Comparison of ENCODE assay signal across 7 cellular contexts in the genomic region with DNA sequence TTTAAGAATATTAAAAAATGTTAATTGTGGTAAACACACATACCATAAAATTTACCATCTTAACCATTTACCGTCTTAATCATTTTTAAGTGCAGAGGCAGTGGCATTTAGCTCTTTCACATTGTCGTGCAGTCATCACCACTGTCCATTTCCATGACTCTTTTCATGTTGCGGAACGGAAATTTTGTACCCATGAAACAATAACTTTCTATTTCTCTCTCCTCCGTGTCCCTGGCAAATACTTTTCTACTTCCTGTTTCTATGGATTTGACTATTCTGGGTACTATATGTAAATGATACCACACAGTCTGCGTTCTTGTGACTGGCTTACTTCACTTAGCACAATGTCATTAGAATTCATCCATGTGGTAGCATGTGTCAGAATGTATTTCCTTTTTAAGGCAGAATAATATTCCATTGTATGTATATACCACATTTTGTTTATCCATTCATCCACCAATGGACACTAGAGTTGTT.
DNase-seq lines count a peak whose midpoint lies in the region; ATAC-seq lines count a peak whose summit lies in the region.

No MANE protein-coding gene starts in this region.

- ATAC-seq in GM19372 (IDR thresholded peaks at IDR 0.05; ENCODE audit: low read depth, unreplicated experiment), result peak; percentile 38
- peak; percentile 64 for ATAC-seq in HG03159 (IDR thresholded peaks at IDR 0.05; ENCODE audit: unreplicated experiment)
- no peak for ATAC-seq in HG02884 (IDR thresholded peaks at IDR 0.05; ENCODE audit: unreplicated experiment)

- peak; percentile 15 for DNase-seq in activated T-cell treated with anti-CD3 and anti-CD28 coated beads for 48 hours (ENCODE audit: low read depth)
- DNase-seq in stimulated activated CD4-positive, alpha-beta T cell treated with anti-CD3 and anti-CD28 coated beads, Interleukin-4, amount 100 ng/mL, for 24 hours, result peak; percentile 62
- DNase-seq in inferior parietal cortex (ENCODE audit: extremely low spot score), result no peak
- no peak for DNase-seq in NCI-H2029 (lab: John Stamatoyannopoulos, UW)

Comparison
In these comparisons a context has a peak if more than half of its experiments do, and no peak if none do; other contexts are left out.
1. DNase-seq: peak in activated T-cell treated with anti-CD3 and anti-CD28 coated beads for 48 hours (single experiment) and stimulated activated CD4-positive, alpha-beta T cell treated with anti-CD3 and anti-CD28 coated beads, Interleukin-4, amount 100 ng/mL, for 24 hours (single experiment); none in inferior parietal cortex (single experiment) and NCI-H2029 (single experiment).